In genomic region chr2:187834787-187835186, GRCh38 we compare ENCODE assay signal across 36 cellular contexts.
"Had no signal": no experiment of that assay in that cellular context is flagged by ENCODE, and none has a peak within 500 bp of the region (broad histone marks: within the 10 kb centered on the region; RNA-seq: fewer than 3 reads in every experiment).

No MANE protein-coding gene starts in this region.

- H3K27me3 ChIP-seq: MG63 had no signal

- H3K4me3 ChIP-seq: MG63 had no signal

- H3K36me3 ChIP-seq: MG63 had no signal

- H3K9me3 ChIP-seq: MG63 had no signal

- DNase-seq: Karpas-422, Kasumi-1, MG63, MM.1S, MV-4-11, NCI-H1048, NCI-H1092, NCI-H1092 treated with DMSO at 0.1 percent for 48 hours, NCI-H1105, NCI-H1105 treated with DMSO at 0.1 percent for 48 hours, NCI-H1417, NCI-H1417 treated with DMSO at 0.1 percent for 48 hours, NCI-H1436, NCI-H1436 treated with DMSO at 0.1 percent for 48 hours, NCI-H146, NCI-H1694, NCI-H1694 treated with DMSO at 0.1 percent for 48 hours, NCI-H187, NCI-H187 treated with DMSO at 0.1 percent for 48 hours, NCI-H1930, NCI-H2029, NCI-H2029 treated with DMSO at 0.1 percent for 48 hours, NCI-H2081, NCI-H2081 treated with DMSO at 0.1 percent for 48 hours, NCI-H2107, NCI-H2171, NCI-H2171 treated with DMSO at 0.1 percent for 48 hours, NCI-H2227 treated with DMSO at 0.1 percent for 48 hours, NCI-H226, NCI-H345, NCI-H446, NCI-H446 treated with DMSO at 0.1 percent for 48 hours, NCI-H510A, NCI-H510A treated with DMSO at 0.1 percent for 48 hours, NCI-H524, NCI-H524 treated with DMSO at 0.1 percent for 48 hours had no signal
